12 cellular contexts compared by ENCODE assay signal in the genomic region with DNA sequence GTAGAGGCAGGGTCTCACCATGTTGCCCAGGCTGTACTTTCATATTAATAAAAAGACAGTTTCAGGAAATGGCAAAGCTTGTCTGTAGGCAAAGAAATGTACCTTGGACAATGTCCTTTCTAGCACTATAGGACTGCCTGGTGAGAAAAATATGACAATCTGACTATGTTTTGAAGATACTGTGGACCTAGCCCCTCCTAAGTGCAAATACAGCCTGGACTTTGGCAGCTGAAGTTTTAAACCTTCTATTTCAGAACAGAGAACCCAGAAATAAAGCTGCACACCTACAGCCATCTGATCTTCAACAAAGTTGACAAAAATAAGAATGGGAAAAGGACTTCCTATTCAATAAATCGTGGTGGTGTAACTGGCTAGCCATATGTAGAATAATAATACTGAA. TPM values are rescaled to one million over a fixed set of nuclear protein-coding genes. Genes with fewer than 3 reads are reported as not detected.
"Had no signal": no experiment of that assay in that cellular context is flagged by ENCODE, and none has a peak within 500 bp of the region (broad histone marks: within the 10 kb centered on the region; RNA-seq: fewer than 3 reads in every experiment).

No MANE protein-coding gene starts in this region.

- H3K9ac ChIP-seq: GM23248 had no signal

- H3K4me2 ChIP-seq: GM23338 had no signal

- H2AFZ ChIP-seq: GM23248, GM23338 had no signal

- H3K9me3 ChIP-seq: HAP-1 had no signal

- ATAC-seq: GM23338, HCT116 had no signal

- H3K4me1 ChIP-seq: HAP-1 had no signal

- H3K4me3 ChIP-seq: GM23248, GM23338, HAP-1 had no signal

- DNase-seq: GM23248, GOT3, H7, H9, HCEC 1CT, HFFc6 had no signal

- H3K36me3 ChIP-seq: HAP-1 had no signal

- H3K27ac ChIP-seq: GM23248 had no signal

- FAIRE-seq: H1, H54 had no signal

RNA-seq across cellular contexts. Expression of gene IL17A, which starts 18.9 kb away (rescaled TPM):
- total RNA-seq: GM23248, GM23338, H1, H4, H9, HFFc6 had no signal
- polyA plus RNA-seq: GM23248, GM23338, H1 had no signal
